ENCODE assay signal across 8 cellular contexts in genomic region chr1:16367968-16368910, GRCh38. TPM values are rescaled to one million over a fixed set of nuclear protein-coding genes. Genes with fewer than 3 reads are reported as not detected.
DNase-seq lines count a peak whose midpoint lies in the region; ATAC-seq and TF ChIP-seq lines count a peak whose summit lies in the region.

No MANE protein-coding gene starts in this region.

- H3K27ac ChIP-seq in AG04450 (ENCODE audit: low read depth, low read length) (peak overlapping the region; percentile 97), HL-60 (replicated peaks) (peak overlapping the region; percentile 93), thymus (ENCODE audit: low read depth) (peak overlapping the region; percentile 99)

- 10% methylated on average over 24 of the region's 24 CpGs for WGBS in thymus

- peak overlapping the region; percentile 84 for H3K4me3 ChIP-seq in AG04450 (ENCODE audit: low read depth, low read length)
- H3K4me3 ChIP-seq in HL-60 (replicated peaks; ENCODE audit: insufficient read depth, low read length), result peak overlapping the region; percentile 83
- peak overlapping the region; percentile 91 for H3K4me3 ChIP-seq in astrocyte of the cerebellum (ENCODE audit: low read depth, low read length)
- H3K4me3 ChIP-seq in kidney epithelial cell (ENCODE audit: low read depth, low read length), result peak overlapping the region; percentile 92
- H3K4me3 ChIP-seq in thymus (ENCODE audit: low read length), result peak overlapping the region; percentile 100

- in situ Hi-C loops in astrocyte of the cerebellum (cut with HindIII; ENCODE audit: low sequenced_read_pairs), result loop anchor here (10.0 kb wide), 1 partner anchor 67 kb away; the partner anchor contains the start of gene SPATA21

- H3K4me1 ChIP-seq in thymus (ENCODE audit: control insufficient read depth, insufficient read depth, low read length), result peaks cover 7% of the 10 kb centered on the region

- POLR2A ChIA-PET in AG04450 (lab: Yijun Ruan, JAX), result interaction anchor here (0.6 to 1.6 kb wide), 4 partner anchors 8 to 507 kb away, joined by 3 to 4 read pairs (median 4); partner anchors contain the start of gene FBXO42

- H3K36me3 ChIP-seq in kidney epithelial cell (ENCODE audit: control insufficient read depth, insufficient read depth, low read length) (no peaks in the 10 kb centered on the region), thymus (ENCODE audit: control insufficient read depth, insufficient read depth) (no peaks in the 10 kb centered on the region)

- DNase-seq in AG04450 (ENCODE audit: low read depth, low spot score), result no peak
- DNase-seq in HL-60 (ENCODE audit: low read depth in 1 of 2, low spot score in 1 of 2), result no peak
- no peak for DNase-seq in astrocyte of the cerebellum (ENCODE audit: low read depth)
- DNase-seq in kidney epithelial cell (ENCODE audit: low read depth), result no peak
- no peak for DNase-seq in hepatic stellate cell (ENCODE audit: low spot score)
- no peak for DNase-seq in NCI-H524 (lab: John Stamatoyannopoulos, UW)

- ATAC-seq in HG03469 (IDR thresholded peaks at IDR 0.05; ENCODE audit: unreplicated experiment), result no peak

- CTCF ChIA-PET in AG04450 (lab: Charles Lee), result interaction anchor here (0.6 to 1.5 kb wide), 3 partner anchors 16 to 72 kb away, joined by 3 to 4 read pairs (median 3); partner anchors contain the start of gene NECAP2

- H3K9me3 ChIP-seq in AG04450 (ENCODE audit: control insufficient read depth, insufficient read depth, low read length), result no peaks in the 10 kb centered on the region
- H3K9me3 ChIP-seq in thymus (ENCODE audit: control insufficient read depth), result no peaks in the 10 kb centered on the region

- H3K27me3 ChIP-seq in AG04450 (ENCODE audit: control insufficient read depth, insufficient read depth, low read length), result no peaks in the 10 kb centered on the region
- H3K27me3 ChIP-seq in HL-60 (ENCODE audit: insufficient read depth, poor library complexity, severe bottlenecking), result no peaks in the 10 kb centered on the region
- no peaks in the 10 kb centered on the region for H3K27me3 ChIP-seq in kidney epithelial cell (ENCODE audit: control insufficient read depth, insufficient read depth, low read length)
- no peaks in the 10 kb centered on the region for H3K27me3 ChIP-seq in thymus (ENCODE audit: control insufficient read depth, insufficient read depth)

- TF ChIP-seq CTCF in AG04450 (IDR thresholded peaks at IDR 0.05; ENCODE audit: low read depth, low read length) (no peak), HL-60 (IDR thresholded peaks at IDR 0.05; ENCODE audit: insufficient read depth, low read length) (no peak), astrocyte of the cerebellum (IDR thresholded peaks at IDR 0.05; ENCODE audit: low read depth, low read length, missing control alignments) (no peak), kidney epithelial cell (IDR thresholded peaks at IDR 0.05; ENCODE audit: insufficient read depth, low read length, poor library complexity, severe bottlenecking) (no peak)

RNA-seq across cellular contexts. Expression of gene SZRD1, which starts 1.2 kb away (rescaled TPM):
- 92.0 and 119 TPM in 2 replicates for polyA plus RNA-seq in AG04450 (2011; rRNA removed)
- 76.0 and 99.9 TPM in 2 replicates for polyA minus RNA-seq in AG04450 (2011; rRNA and poly(A)+ RNA removed)
- total RNA-seq in kidney epithelial cell, result 96.0 and 108 TPM in 2 replicates
- polyA plus RNA-seq in thymus, result 50.8 TPM

RNA-seq across cellular contexts. Expression of gene FBXO42, which starts 16.0 kb away (rescaled TPM):
- polyA plus RNA-seq in AG04450 (2011; rRNA removed) (15.1 and 16.8 TPM in 2 replicates), thymus (20.8 TPM)
- 23.9 and 24.0 TPM in 2 replicates for polyA minus RNA-seq in AG04450 (2011; rRNA and poly(A)+ RNA removed)
- total RNA-seq in kidney epithelial cell, result 11.9 and 18.9 TPM in 2 replicates
